In genomic region chr6:136652656-136653055, GRCh38 we compare ENCODE assay signal across 24 cellular contexts.
"Had no signal": no experiment of that assay in that cellular context is flagged by ENCODE, and none has a peak within 500 bp of the region (broad histone marks: within the 10 kb centered on the region; RNA-seq: fewer than 3 reads in every experiment).

No MANE protein-coding gene starts in this region.

- FAIRE-seq: kidney, small intestine, urothelium cell line had no signal

- H3K36me3 ChIP-seq: colonic mucosa, right lobe of liver had no signal

- H3K79me2 ChIP-seq: parathyroid adenoma had no signal

- H3K27me3 ChIP-seq: colonic mucosa, gastrocnemius medialis, neutrophil, right lobe of liver, stomach, tibial artery had no signal

- H3K9me3 ChIP-seq: colonic mucosa, gastrocnemius medialis, lower lobe of right lung, neutrophil, right lobe of liver, stomach, tibial artery had no signal

- H3K9ac ChIP-seq: parathyroid adenoma had no signal

- ATAC-seq: esophagus mucosa; gastrocnemius medialis; left ventricle myocardium superior; naive thymus-derived CD8-positive, alpha-beta T cell; right lobe of liver had no signal

- H3K27ac ChIP-seq: colonic mucosa, epithelial cell of prostate, gastrocnemius medialis, lower lobe of right lung, neutrophil, parathyroid adenoma, right lobe of liver, stomach, tibial artery had no signal

- H3K4me1 ChIP-seq: parathyroid adenoma, right lobe of liver had no signal

- H2AFZ ChIP-seq: parathyroid adenoma had no signal

- H3K4me3 ChIP-seq: colonic mucosa, gastrocnemius medialis, lower lobe of right lung, right lobe of liver, stomach, tibial artery had no signal

- DNase-seq: colonic mucosa; effector CD8-positive, alpha-beta T cell; endodermal cell; foreskin fibroblast; gastrocnemius medialis; head of caudate nucleus; kidney; left ventricle myocardium superior; lower lobe of right lung; naive thymus-derived CD8-positive, alpha-beta T cell; right lobe of liver; small intestine; stimulated activated CD4-positive, alpha-beta T cell treated with anti-CD3 and anti-CD28 coated beads, Interleukin-12 subunit alpha, Interleukin-12 subunit beta, amount 100 ng/mL, for 4 hours; stimulated activated CD4-positive, alpha-beta T cell treated with anti-CD3 and anti-CD28 coated beads, Interleukin-1b, Interleukin-23, amount 100 ng/mL, for 48 hours; stimulated activated CD4-positive, alpha-beta T cell treated with anti-CD3 and anti-CD28 coated beads, Interleukin-4, amount 100 ng/mL, for 1 hour; stimulated activated CD8-positive, alpha-beta memory T cell treated with anti-CD3 and anti-CD28 coated beads, Interleukin-4, amount 100 ng/mL, for 48 hours; stimulated activated naive CD4-positive, alpha-beta T cell; stomach; tibial artery had no signal
